Comparison of ENCODE assay signal across 6 cellular contexts in the genomic region with DNA sequence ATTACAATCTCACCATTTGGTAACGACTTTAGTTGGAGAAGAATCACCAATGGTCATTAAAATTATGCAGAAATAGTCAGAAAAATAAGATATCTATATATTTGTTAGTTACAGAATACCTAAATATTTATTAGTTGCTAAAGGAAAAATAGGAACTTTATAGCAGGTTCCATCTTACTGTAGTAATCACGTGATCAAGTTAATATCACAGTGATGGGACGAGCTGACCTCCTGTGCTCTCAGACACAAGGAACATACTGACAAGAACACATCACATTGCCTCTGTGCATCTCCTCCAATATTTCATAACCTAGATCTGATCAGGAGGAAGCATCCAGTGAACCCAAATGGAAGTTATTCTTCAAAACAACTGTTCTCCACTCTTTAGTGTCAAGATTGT.
"Had no signal": no experiment of that assay in that cellular context is flagged by ENCODE, and none has a peak within 500 bp of the region (broad histone marks: within the 10 kb centered on the region; RNA-seq: fewer than 3 reads in every experiment).

No MANE protein-coding gene starts in this region.

- H3K9ac ChIP-seq: KMS-11 had no signal

- H3K4me2 ChIP-seq: KMS-11 had no signal

- FAIRE-seq: HTR-8/SVneo had no signal

- DNase-seq: IMR-90, KBM-7, KG1 had no signal

- H3K27ac ChIP-seq: HL-60, KMS-11 had no signal
